15 cellular contexts compared by ENCODE assay signal in genomic region chr16:30882429-30883310, GRCh38. TPM values are rescaled to one million over a fixed set of nuclear protein-coding genes. Genes with fewer than 3 reads are reported as not detected.
DNase-seq lines count a peak whose midpoint lies in the region; ATAC-seq and TF ChIP-seq lines count a peak whose summit lies in the region.
"Had no signal": no experiment of that assay in that cellular context is flagged by ENCODE, and none has a peak within 500 bp of the region (broad histone marks: within the 10 kb centered on the region; RNA-seq: fewer than 3 reads in every experiment).

No MANE protein-coding gene starts in this region.

- ATAC-seq in stimulated activated effector memory CD8-positive, alpha-beta T cell treated with anti-CD3 and anti-CD28 coated beads, Interleukin-12 subunit alpha, Interleukin-12 subunit beta, amount 100 ng/mL, for 72 hours, result peak; percentile 42
- ATAC-seq: foreskin keratinocyte had no signal

- DNase-seq in activated T-cell treated with anti-CD3 and anti-CD28 coated beads, Interleukin-2, amount 50 U/mL, for 24 hours, result no peak
- DNase-seq in activated T-cell treated with anti-CD3 and anti-CD28 coated beads, Interleukin-2, amount 50 U/mL, for 48 hours, result no peak
- DNase-seq in NT2/D1 (ENCODE audit: low read depth, low spot score) (no peak), chondrocyte (ENCODE audit: low spot score) (no peak), GM03348 (ENCODE audit: low spot score) (no peak), occipital lobe (lab: John Stamatoyannopoulos, UW) (no peak)
- no peak for DNase-seq in stimulated activated effector memory CD8-positive, alpha-beta T cell treated with anti-CD3 and anti-CD28 coated beads, Interleukin-12 subunit alpha, Interleukin-12 subunit beta, amount 100 ng/mL, for 72 hours (ENCODE audit: low spot score in 2 of 2)
- no peak for DNase-seq in stimulated activated CD4-positive, alpha-beta T cell treated with anti-CD3 and anti-CD28 coated beads, Interleukin-4, amount 100 ng/mL, for 1 hour
- DNase-seq: activated CD4-positive, alpha-beta T cell treated with anti-CD3 and anti-CD28 coated beads for 1 hour; DMS53; foreskin keratinocyte; MV-4-11; NCI-H748 treated with DMSO at 0.1 percent for 48 hours; Right ventricle myocardium superior; uterus had no signal

- peaks cover 34% of the 10 kb centered on the region for H3K36me3 ChIP-seq in NT2/D1 (ENCODE audit: insufficient read depth, insufficient read length, low read length)
- H3K36me3 ChIP-seq: uterus had no signal

- H3K9me3 ChIP-seq in NT2/D1 (ENCODE audit: insufficient read depth, low read length), result no peaks in the 10 kb centered on the region
- H3K9me3 ChIP-seq: uterus had no signal

- H3K27ac Mint-ChIP-seq in activated T-cell treated with anti-CD3 and anti-CD28 coated beads, Interleukin-2, amount 50 U/mL, for 24 hours, result peak overlapping the region; percentile 87
- peak overlapping the region; percentile 24 for H3K27ac Mint-ChIP-seq in chondrocyte (ENCODE audit: unreplicated experiment)
- H3K27ac Mint-ChIP-seq in stimulated activated effector memory CD8-positive, alpha-beta T cell treated with anti-CD3 and anti-CD28 coated beads, Interleukin-12 subunit alpha, Interleukin-12 subunit beta, amount 100 ng/mL, for 72 hours, result peak overlapping the region; percentile 93

- peaks cover 18% of the 10 kb centered on the region for H3K4me1 ChIP-seq in NT2/D1 (ENCODE audit: insufficient read depth, insufficient read length)
- H3K4me1 ChIP-seq: foreskin keratinocyte, uterus had no signal

- no peaks in the 10 kb centered on the region for H3K27me3 ChIP-seq in NT2/D1 (ENCODE audit: insufficient read depth, insufficient read length)
- H3K27me3 ChIP-seq: foreskin keratinocyte, uterus had no signal

- no peak for TF ChIP-seq CTCF in chondrocyte (IDR thresholded peaks at IDR 0.05)

- H3K4me1 Mint-ChIP-seq in activated T-cell treated with anti-CD3 and anti-CD28 coated beads, Interleukin-2, amount 50 U/mL, for 24 hours (ENCODE audit: low read depth), result peaks cover 29% of the 10 kb centered on the region
- no peaks in the 10 kb centered on the region for H3K4me1 Mint-ChIP-seq in chondrocyte (ENCODE audit: low read depth)
- peaks cover 43% of the 10 kb centered on the region for H3K4me1 Mint-ChIP-seq in stimulated activated effector memory CD8-positive, alpha-beta T cell treated with anti-CD3 and anti-CD28 coated beads, Interleukin-12 subunit alpha, Interleukin-12 subunit beta, amount 100 ng/mL, for 72 hours

- H3K9me3 Mint-ChIP-seq in activated T-cell treated with anti-CD3 and anti-CD28 coated beads, Interleukin-2, amount 50 U/mL, for 24 hours, result no peaks in the 10 kb centered on the region
- H3K9me3 Mint-ChIP-seq in chondrocyte (ENCODE audit: low read depth), result no peaks in the 10 kb centered on the region
- H3K9me3 Mint-ChIP-seq in stimulated activated effector memory CD8-positive, alpha-beta T cell treated with anti-CD3 and anti-CD28 coated beads, Interleukin-12 subunit alpha, Interleukin-12 subunit beta, amount 100 ng/mL, for 72 hours, result no peaks in the 10 kb centered on the region

- peak overlapping the region; percentile 24 for H3K9ac ChIP-seq in NT2/D1 (ENCODE audit: insufficient read length, low read depth)

- H3K27me3 Mint-ChIP-seq in activated T-cell treated with anti-CD3 and anti-CD28 coated beads, Interleukin-2, amount 50 U/mL, for 24 hours, result no peaks in the 10 kb centered on the region
- no peaks in the 10 kb centered on the region for H3K27me3 Mint-ChIP-seq in chondrocyte (ENCODE audit: low read depth)

- no peak overlapping the region for H3K4me3 ChIP-seq in NT2/D1 (ENCODE audit: insufficient read length, low read depth)
- H3K4me3 ChIP-seq: uterus had no signal

- H3K4me3 Mint-ChIP-seq in activated T-cell treated with anti-CD3 and anti-CD28 coated beads, Interleukin-2, amount 50 U/mL, for 24 hours, result no peak overlapping the region
- H3K4me3 Mint-ChIP-seq in chondrocyte (ENCODE audit: unreplicated experiment), result no peak overlapping the region
- peak overlapping the region; percentile 23 for H3K4me3 Mint-ChIP-seq in stimulated activated effector memory CD8-positive, alpha-beta T cell treated with anti-CD3 and anti-CD28 coated beads, Interleukin-12 subunit alpha, Interleukin-12 subunit beta, amount 100 ng/mL, for 72 hours

- H3K36me3 Mint-ChIP-seq in activated T-cell treated with anti-CD3 and anti-CD28 coated beads, Interleukin-2, amount 50 U/mL, for 24 hours (ENCODE audit: low read depth), result peaks cover 74% of the 10 kb centered on the region
- peaks cover 8% of the 10 kb centered on the region for H3K36me3 Mint-ChIP-seq in chondrocyte (ENCODE audit: low read depth)
- peaks cover 98% of the 10 kb centered on the region for H3K36me3 Mint-ChIP-seq in stimulated activated effector memory CD8-positive, alpha-beta T cell treated with anti-CD3 and anti-CD28 coated beads, Interleukin-12 subunit alpha, Interleukin-12 subunit beta, amount 100 ng/mL, for 72 hours

RNA-seq across cellular contexts. Expression of gene BCL7C, which starts 11.2 kb away (rescaled TPM):
- 34.6 to 37.5 TPM (median 37.3 TPM) in 3 replicates for total RNA-seq in chondrocyte
- total RNA-seq in occipital lobe, result 29.6 TPM

RNA-seq across cellular contexts. Expression of gene CTF1, which starts 13.7 kb away (rescaled TPM):
- 3.7 to 5.7 TPM (median 4.2 TPM) in 3 replicates for total RNA-seq in chondrocyte
- not detected for total RNA-seq in occipital lobe

RNA-seq across cellular contexts. Expression of gene FBXL19, which starts 40.7 kb away (rescaled TPM):
- total RNA-seq in chondrocyte (19.4 to 21.5 TPM (median 20.5 TPM) in 3 replicates), occipital lobe (56.1 TPM)

Comparison
In these comparisons a context has a peak if more than half of its experiments do, and no peak if none do; other contexts are left out.
1. H3K27ac Mint-ChIP-seq: peak in every context shown above with its lines; median percentile 93 in stimulated activated effector memory CD8-positive, alpha-beta T cell treated with anti-CD3 and anti-CD28 coated beads, Interleukin-12 subunit alpha, Interleukin-12 subunit beta, amount 100 ng/mL, for 72 hours; 87 in activated T-cell treated with anti-CD3 and anti-CD28 coated beads, Interleukin-2, amount 50 U/mL, for 24 hours; 24 in chondrocyte.